ENCODE assay signal across 8 cellular contexts in genomic region chr1:172357753-172358152, GRCh38.
A peak's percentile ranks its signal among the peaks of the same experiment; 100 is the strongest.
DNase-seq lines count a peak whose midpoint lies in the region; ATAC-seq, FAIRE-seq and TF ChIP-seq lines count a peak whose summit lies in the region.

No MANE protein-coding gene starts in this region.

- no peaks in the 10 kb centered on the region for H3K9me3 ChIP-seq in esophagus (ENCODE audit: control insufficient read depth in 2 of 2, insufficient read depth in 1 of 2, low read depth in 1 of 2, low read length in 1 of 2)

- peaks cover 0 to 2% of the 10 kb centered on the region in 2 donors for H3K4me1 ChIP-seq in esophagus (ENCODE audit: control insufficient read depth in 2 of 2, insufficient read depth in 2 of 2, low read length in 1 of 2)

- ATAC-seq in GM21360 (IDR thresholded peaks at IDR 0.05; ENCODE audit: unreplicated experiment), result peak; percentile 1
- 0 out of 3 replicates have a peak, but pooled peaks have one; percentile 1 for ATAC-seq in SK-N-SH treated with all-trans-retinoic acid at 6 μM for 48 hours
- no peak for ATAC-seq in HG03460 (IDR thresholded peaks at IDR 0.05; ENCODE audit: unreplicated experiment)
- ATAC-seq in GM21786 (IDR thresholded peaks at IDR 0.05; ENCODE audit: unreplicated experiment), result no peak

- no peak overlapping the region for H3K4me3 ChIP-seq in esophagus (ENCODE audit: low read depth in 1 of 2, low read length in 2 of 2)
- H3K4me3 ChIP-seq in skin epidermis, result no peak overlapping the region

- WGBS in esophagus, 2 donors, result 69 to 72% methylated on average over 1 of the region's 1 CpG

- no peaks in the 10 kb centered on the region for H3K27me3 ChIP-seq in esophagus (ENCODE audit: control insufficient read depth in 1 of 2, insufficient read depth in 2 of 2, low read length in 2 of 2)

- DNase-seq in OCI-M1 (lab: John Stamatoyannopoulos, UW) (no peak), HTR-8/SVneo (ENCODE audit: insufficient read length, low spot score) (no peak)

- FAIRE-seq in HTR-8/SVneo (lab: Jason Lieb, UNC), result no peak

- H3K27ac ChIP-seq in esophagus (ENCODE audit: low read depth in 2 of 2, low read length in 1 of 2) (peak overlapping the region; percentile 15 to 42), skin epidermis (peak overlapping the region in 19 of 21 experiments; percentile 22 to 91 (median 76))

- H3K36me3 ChIP-seq in esophagus (ENCODE audit: control insufficient read depth in 2 of 2, insufficient read depth in 2 of 2, low read length in 1 of 2), result no peaks in the 10 kb centered on the region

TF ChIP-seq in SK-N-SH treated with all-trans-retinoic acid at 6 μM for 48 hours, 23 proteins besides CTCF, POLR2A, EP300 and RAD21:
- TF ChIP-seq TSHZ2 (CRISPR knock-in tag; IDR thresholded peaks at IDR 0.05) (no peak), ZNF70 (CRISPR knock-in tag; IDR thresholded peaks at IDR 0.05) (no peak), TOX (CRISPR knock-in tag; IDR thresholded peaks at IDR 0.05; ENCODE audit: borderline replicate concordance) (no peak), POU6F1 (CRISPR knock-in tag; IDR thresholded peaks at IDR 0.05; ENCODE audit: borderline replicate concordance, low read depth) (no peak)

Comparison
In these comparisons a context has a peak if more than half of its experiments do, and no peak if none do; other contexts are left out.
1. ATAC-seq: peak in GM21360 (single experiment) and SK-N-SH treated with all-trans-retinoic acid at 6 μM for 48 hours (single experiment); none in HG03460 (single experiment) and GM21786 (single experiment).